ENCODE assay signal across 6 cellular contexts in genomic region chrX:71764832-71765231, GRCh38. TPM values are rescaled to one million over a fixed set of nuclear protein-coding genes. Genes with fewer than 3 reads are reported as not detected.
"Had no signal": no experiment of that assay in that cellular context is flagged by ENCODE, and none has a peak within 500 bp of the region (broad histone marks: within the 10 kb centered on the region; RNA-seq: fewer than 3 reads in every experiment).

No MANE protein-coding gene starts in this region.

RNA-seq across cellular contexts. Expression of gene CXorf49B, which starts 1.7 kb away (rescaled TPM):
- total RNA-seq: HepG2, HT-29, HT1080, IMR-90, K562 had no signal
- polyA plus RNA-seq: HepG2, IgD-negative memory B cell, IMR-90, K562 had no signal

RNA-seq across cellular contexts. Expression of gene CXorf49, which starts 46.7 kb away (rescaled TPM):
- total RNA-seq: HepG2, HT-29, HT1080, IMR-90, K562 had no signal
- polyA plus RNA-seq: HepG2, IgD-negative memory B cell, IMR-90, K562 had no signal
